9 cellular contexts compared by ENCODE assay signal in the genomic region with DNA sequence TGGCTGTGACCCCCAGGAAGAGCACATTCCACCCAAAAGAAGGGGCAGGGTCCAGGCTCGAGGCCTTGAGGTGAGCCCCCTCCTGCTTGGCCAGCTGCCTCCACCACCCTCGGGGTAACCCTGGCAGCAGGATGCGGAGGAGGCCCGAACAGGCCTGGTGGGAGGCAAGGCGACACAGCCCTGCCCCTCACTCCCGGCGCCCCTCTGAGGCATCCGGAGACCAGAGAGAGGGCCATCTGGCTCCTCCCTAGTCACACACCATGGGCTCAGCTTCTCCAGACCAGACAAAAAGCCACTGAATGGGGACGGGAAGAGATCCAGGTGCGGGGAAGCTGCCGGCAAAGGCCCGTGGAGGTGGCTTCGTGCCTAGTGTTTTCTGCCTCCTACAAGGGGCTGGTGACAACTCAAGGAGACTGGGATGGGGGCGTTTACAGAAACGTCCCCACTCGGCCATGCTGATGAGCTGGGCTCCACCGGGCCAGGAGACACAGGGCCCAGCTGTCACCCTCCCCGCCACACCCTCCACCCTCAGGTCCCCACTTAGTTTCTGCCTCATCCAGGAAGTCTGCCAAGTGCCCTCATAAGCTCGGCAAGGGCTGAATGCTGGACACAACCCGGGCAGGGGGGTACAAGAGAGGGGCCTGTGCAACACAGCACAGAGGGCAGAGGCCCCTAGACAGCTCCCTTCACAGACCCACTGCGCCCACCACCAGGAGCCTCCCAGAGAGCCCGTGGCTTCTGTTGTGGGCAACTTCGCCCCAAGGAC. TPM values are rescaled to one million over a fixed set of nuclear protein-coding genes. Genes with fewer than 3 reads are reported as not detected.
DNase-seq lines count a peak whose midpoint lies in the region; ATAC-seq, FAIRE-seq and TF ChIP-seq lines count a peak whose summit lies in the region.
"Had no signal": no experiment of that assay in that cellular context is flagged by ENCODE, and none has a peak within 500 bp of the region (broad histone marks: within the 10 kb centered on the region; RNA-seq: fewer than 3 reads in every experiment).

No MANE protein-coding gene starts in this region.

- H3K9me3 ChIP-seq in breast epithelium (no peaks in the 10 kb centered on the region), left lung (no peaks in the 10 kb centered on the region), thyroid gland (no peaks in the 10 kb centered on the region)
- H3K9me3 ChIP-seq: Peyer's patch had no signal

- ATAC-seq in left lung = peak; percentile 6
- no peak for ATAC-seq in HG02840 (IDR thresholded peaks at IDR 0.05; ENCODE audit: low FRiP score, unreplicated experiment)

- TF ChIP-seq POLR2A in breast epithelium (IDR thresholded peaks at IDR 0.05) (no peak), thyroid gland (IDR thresholded peaks at IDR 0.05) (no peak)

- TF ChIP-seq EP300 in Ishikawa (IDR thresholded peaks at IDR 0.05; ENCODE audit: borderline replicate concordance) = no peak; the same call in 1 of the 2 replicates

- DNase-seq in breast epithelium (ENCODE audit: low spot score in 2 of 2) (no peak), left lung (peak in 1 of 2 donors; percentile 69), thyroid gland (no peak), GM19239 (ENCODE audit: insufficient read length, low spot score) (no peak)
- no peak for DNase-seq in activated CD4-positive, CD25-positive, alpha-beta regulatory T cell treated with anti-CD3 and anti-CD28 coated beads, Interleukin-2, amount 50 U/mL, for 72 hours
- DNase-seq: stimulated activated CD4-positive, alpha-beta T cell treated with anti-CD3 and anti-CD28 coated beads, Interleukin-1b, Interleukin-23, amount 100 ng/mL, for 48 hours had no signal

- intact Hi-C loops in breast epithelium (cut with DNase I; ENCODE audit: low total_unique reads) = no loop called here
- intact Hi-C loops in left lung (cut with DNase I) = no loop called here
- intact Hi-C loops in thyroid gland (cut with DNase I) = no loop called here

- H3K36me3 ChIP-seq in breast epithelium (no peaks in the 10 kb centered on the region), left lung (peaks cover 0 to 22% of the 10 kb centered on the region in 2 donors), thyroid gland (peaks cover 0 to 7% of the 10 kb centered on the region in 2 donors)

- H3K4me3 ChIP-seq in breast epithelium = peak overlapping the region in 2 of 3 donors; percentile 61 to 67
- peak overlapping the region; percentile 11 to 55 for H3K4me3 ChIP-seq in left lung
- H3K4me3 ChIP-seq in thyroid gland (replicated peaks in 1 of 3) = peak overlapping the region in 1 of 3 donors; percentile 59

- WGBS in thyroid gland, 2 donors = 61 to 62% methylated on average over 18 of the region's 23 CpGs

- peaks cover 10 to 22% of the 10 kb centered on the region in 2 donors for H3K4me1 ChIP-seq in breast epithelium
- H3K4me1 ChIP-seq in left lung = peaks cover 27 to 93% of the 10 kb centered on the region in 2 donors
- peaks cover 30 to 37% of the 10 kb centered on the region in 2 donors for H3K4me1 ChIP-seq in thyroid gland

- no peaks in the 10 kb centered on the region for H3K27me3 ChIP-seq in breast epithelium
- H3K27me3 ChIP-seq in left lung = peaks cover 0 to 21% of the 10 kb centered on the region in 2 donors
- no peaks in the 10 kb centered on the region for H3K27me3 ChIP-seq in thyroid gland
- H3K27me3 ChIP-seq: Peyer's patch had no signal

- FAIRE-seq in GM19239 (lab: Jason Lieb, UNC) = no peak

- TF ChIP-seq CTCF in breast epithelium (IDR thresholded peaks at IDR 0.05) (no peak), left lung (IDR thresholded peaks at IDR 0.05) (no peak), thyroid gland (IDR thresholded peaks at IDR 0.05) (no peak)

- H3K27ac ChIP-seq in breast epithelium (peak overlapping the region; percentile 66 to 79), left lung (peak overlapping the region; percentile 65 to 70), thyroid gland (peak overlapping the region in 2 of 3 donors; percentile 68)

- TF ChIP-seq RAD21 in Ishikawa (IDR thresholded peaks at IDR 0.05; ENCODE audit: low read depth) = no peak

TF ChIP-seq in Ishikawa, 13 proteins besides CTCF, POLR2A, EP300 and RAD21:
- TF ChIP-seq NFIC (IDR thresholded peaks at IDR 0.05) = 0 out of 2 replicates have a peak, but pooled peaks have one; percentile 4
- no peak for TF ChIP-seq CEBPB (IDR thresholded peaks at IDR 0.05)

RNA-seq across cellular contexts. Expression of a gene that starts 41.9 kb away (rescaled TPM):
- 10 to 100 TPM; 14.0 to 24.2 (median 19.3) TPM for total RNA-seq in breast epithelium
- 10 to 100 TPM; 25.2 to 29.5 TPM for total RNA-seq in left lung
- total RNA-seq in thyroid gland = 10 to 100 TPM; 18.4 to 33.6 (median 22.4) TPM
